In genomic region chr10:44995914-44996633, GRCh38 we compare ENCODE assay signal across 9 cellular contexts. TPM values are rescaled to one million over a fixed set of nuclear protein-coding genes. Genes with fewer than 3 reads are reported as not detected.
DNase-seq lines count a peak whose midpoint lies in the region; ATAC-seq and TF ChIP-seq lines count a peak whose summit lies in the region.
"Had no signal": no experiment of that assay in that cellular context is flagged by ENCODE, and none has a peak within 500 bp of the region (broad histone marks: within the 10 kb centered on the region; RNA-seq: fewer than 3 reads in every experiment).

No MANE protein-coding gene starts in this region.

- H3K27ac ChIP-seq in stomach, result peak overlapping the region; percentile 84 to 96 (median 90)

- TF ChIP-seq EP300 in stomach (IDR thresholded peaks at IDR 0.05), result no peak

- peak; percentile 59 for ATAC-seq in left lobe of liver
- ATAC-seq in HG02981 (IDR thresholded peaks at IDR 0.05; ENCODE audit: unreplicated experiment), result no peak

- no peaks in the 10 kb centered on the region for H3K27me3 ChIP-seq in stomach

- TF ChIP-seq CTCF in HFFc6 (IDR thresholded peaks at IDR 0.05), result no peak
- TF ChIP-seq CTCF in stomach (IDR thresholded peaks at IDR 0.05), result no peak
- TF ChIP-seq CTCF in GM13976 (IDR thresholded peaks at IDR 0.05; ENCODE audit: borderline replicate concordance, control extremely low read depth, extremely low read depth, insufficient read depth, missing control alignments), result no peak

- H3K9me3 Mint-ChIP-seq in HFFc6, result no peaks in the 10 kb centered on the region

- TF ChIP-seq POLR2A in stomach (IDR thresholded peaks at IDR 0.05), result no peak

- no peaks in the 10 kb centered on the region; the same call in none of the 2 replicates for H3K27me3 Mint-ChIP-seq in HFFc6 (ENCODE audit: insufficient read depth)

- 0 out of 2 replicates have a peak overlapping the region, but pooled peaks have one; percentile 9 for H3K27ac Mint-ChIP-seq in HFFc6

- H3K36me3 Mint-ChIP-seq in HFFc6 (ENCODE audit: low read depth), result no peaks in the 10 kb centered on the region

- no peak overlapping the region for H3K4me3 Mint-ChIP-seq in HFFc6

- DNase-seq in HFFc6 (no peak), brain pericyte (ENCODE audit: low read depth, low spot score) (peak; percentile 95), left lobe of liver (ENCODE audit: low spot score) (peak; percentile 82), stomach (peak; percentile 71), NCI-H526 (lab: John Stamatoyannopoulos, UW) (no peak), SKM-1 (lab: John Stamatoyannopoulos, UW; ENCODE audit: unreplicated experiment) (no peak), GM13976 (ENCODE audit: low spot score) (no peak)
- DNase-seq: NCI-H748 treated with DMSO at 0.1 percent for 48 hours had no signal

- peaks cover 35 to 92% (median 73%) of the 10 kb centered on the region in 4 donors for H3K4me1 ChIP-seq in stomach

- peak overlapping the region in 1 of 4 donors; percentile 15 for H3K4me3 ChIP-seq in stomach

- H3K9me3 ChIP-seq in stomach, result no peaks in the 10 kb centered on the region

- WGBS in stomach, 5 donors, result 13 to 23% (median 19%) methylated on average over 6 to 9 of the region's 9 CpGs

- peaks cover 42% of the 10 kb centered on the region for H3K4me1 Mint-ChIP-seq in HFFc6 (ENCODE audit: low read depth)

- in situ Hi-C loops in GM13976 (cut with MboI; ENCODE audit: low sequenced_read_pairs, unreplicated experiment), result no loop called here

- peaks cover 0 to 27% (median 13%) of the 10 kb centered on the region in 4 donors for H3K36me3 ChIP-seq in stomach

- intact Hi-C loops in stomach (cut with DNase I; ENCODE audit: low total_unique reads), result no loop called here

RNA-seq across cellular contexts. Expression of gene ZNF22, which starts 4.6 kb away (rescaled TPM):
- 10 to 100 TPM in 4 of 6 experiments, 1 to 10 TPM in 2; 7.4 to 15.8 (median 13.2) TPM for total RNA-seq in HFFc6 (2021; fragmentation: NEBNext Ultra II Directional; extraction: Animal tissue kit (Norgen Biotek cat#: 25700))
- total RNA-seq in left lobe of liver, result 12.9 TPM
- total RNA-seq in stomach, result 10 to 100 TPM in 3 of 5 donors, 1 to 10 TPM in 1, under 1 TPM in 1; 0.58 to 39.8 (median 13.4) TPM
- polyA plus RNA-seq in stomach, result 10 to 100 TPM; 12.1 to 23.5 (median 20.2) TPM

RNA-seq across cellular contexts. Expression of gene DEPP1, which starts 17.5 kb away (rescaled TPM):
- total RNA-seq in HFFc6 (2021; fragmentation: NEBNext Ultra II Directional; extraction: Animal tissue kit (Norgen Biotek cat#: 25700)), result under 1 TPM; 0.43 to 0.78 (median 0.52) TPM
- total RNA-seq in left lobe of liver, result 6.8 TPM
- 10 to 100 TPM in 4 of 5 donors, 1 to 10 TPM in 1; 9.8 to 72.9 (median 29.0) TPM for total RNA-seq in stomach
- polyA plus RNA-seq in stomach, result 10 to 100 TPM; 24.4 to 65.1 (median 42.0) TPM

RNA-seq across cellular contexts. Expression of gene RASSF4, which starts 36.5 kb away (rescaled TPM):
- 1 to 10 TPM; 1.1 to 3.8 (median 2.9) TPM for total RNA-seq in HFFc6 (2021; fragmentation: NEBNext Ultra II Directional; extraction: Animal tissue kit (Norgen Biotek cat#: 25700))
- total RNA-seq in left lobe of liver (25.0 TPM), stomach (10 to 100 TPM in 4 of 5 donors, 1 to 10 TPM in 1; 7.8 to 74.5 (median 22.7) TPM)
- polyA plus RNA-seq in stomach, result 10 to 100 TPM in 2 of 3 donors, 1 to 10 TPM in 1; 7.8 to 13.7 (median 10.4) TPM

Comparison
In these comparisons a context has a peak if more than half of its experiments do, and no peak if none do; other contexts are left out.
1. DNase-seq: peak in brain pericyte (single experiment), left lobe of liver (single experiment) and stomach (single experiment); none in HFFc6 (single experiment), NCI-H526 (0 of 2), SKM-1 (single experiment) and GM13976 (single experiment).